12 cellular contexts compared by ENCODE assay signal in the genomic region with DNA sequence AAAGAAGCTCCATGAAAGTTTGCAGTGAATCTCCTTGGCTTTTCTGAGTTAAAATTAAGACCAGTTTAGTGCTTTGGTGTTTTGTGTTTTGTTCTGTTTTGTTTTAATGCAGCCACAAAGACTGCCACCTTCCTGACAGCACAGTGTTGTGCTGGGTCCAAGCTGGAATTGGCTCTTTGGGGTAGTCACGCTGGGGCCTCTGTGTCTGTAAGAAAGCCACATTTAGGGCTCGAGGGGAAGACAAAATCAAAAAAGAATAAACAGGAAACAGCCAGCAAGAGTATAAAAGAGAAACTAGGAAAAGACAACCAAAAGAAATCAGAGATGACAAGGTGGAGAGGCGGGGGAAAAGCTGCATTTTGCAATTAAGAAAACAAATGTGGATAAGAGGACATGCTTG.
DNase-seq lines count a peak whose midpoint lies in the region; ATAC-seq and TF ChIP-seq lines count a peak whose summit lies in the region.
"Had no signal": no experiment of that assay in that cellular context is flagged by ENCODE, and none has a peak within 500 bp of the region (broad histone marks: within the 10 kb centered on the region; RNA-seq: fewer than 3 reads in every experiment).

No MANE protein-coding gene starts in this region.

- peaks cover 65 to 86% (median 84%) of the 10 kb centered on the region in 3 donors for H3K4me1 Mint-ChIP-seq in CD8-positive, alpha-beta memory T cell
- peaks cover 44% of the 10 kb centered on the region for H3K4me1 Mint-ChIP-seq in T-helper 17 cell

- H3K79me2 ChIP-seq in osteoblast (ENCODE audit: insufficient read depth, low read length), result no peaks in the 10 kb centered on the region

- H3K4me3 ChIP-seq in CD8-positive, alpha-beta memory T cell (ENCODE audit: low read length), result no peak overlapping the region
- peak overlapping the region; percentile 11 for H3K4me3 ChIP-seq in osteoblast (ENCODE audit: insufficient read depth, low read length)
- H3K4me3 ChIP-seq: GM12878 had no signal

- CTCF ChIA-PET in CD8-positive, alpha-beta memory T cell (lab: Charles Lee), result no interaction called here

- H3K4me2 ChIP-seq in osteoblast (ENCODE audit: insufficient read depth, low read length), result peak overlapping the region; percentile 56

- peaks cover 21% of the 10 kb centered on the region for H3K4me1 ChIP-seq in CD8-positive, alpha-beta memory T cell (ENCODE audit: insufficient read depth, low read length)
- H3K4me1 ChIP-seq in osteoblast (ENCODE audit: insufficient read depth, low read length), result peaks cover 24% of the 10 kb centered on the region

- H3K36me3 ChIP-seq in CD8-positive, alpha-beta memory T cell (ENCODE audit: insufficient read depth, low read length), result no peaks in the 10 kb centered on the region
- no peaks in the 10 kb centered on the region for H3K36me3 ChIP-seq in osteoblast (ENCODE audit: insufficient read depth, low read length)

- H3K36me3 Mint-ChIP-seq in CD8-positive, alpha-beta memory T cell, result peaks cover 15 to 66% (median 32%) of the 10 kb centered on the region in 3 donors
- H3K36me3 Mint-ChIP-seq in T-helper 17 cell (ENCODE audit: low read depth), result peaks cover 15% of the 10 kb centered on the region

- H4K20me1 ChIP-seq in osteoblast (ENCODE audit: insufficient read depth, low read length), result no peaks in the 10 kb centered on the region

- TF ChIP-seq CTCF in osteoblast (IDR thresholded peaks at IDR 0.05; ENCODE audit: extremely low read depth, low read depth, low read length), result no peak

- H3K27me3 ChIP-seq in CD8-positive, alpha-beta memory T cell (ENCODE audit: insufficient read depth, low read length, poor library complexity, severe bottlenecking), result no peaks in the 10 kb centered on the region
- H3K27me3 ChIP-seq in osteoblast (ENCODE audit: insufficient read depth, low read length), result no peaks in the 10 kb centered on the region

- ATAC-seq in T-helper 17 cell (no peak), HG03175 (IDR thresholded peaks at IDR 0.05; ENCODE audit: unreplicated experiment) (no peak), left colon (no peak)
- ATAC-seq: GM12878, PC-3 had no signal

- peak overlapping the region in 4 of 7 donors; percentile 4 to 62 (median 34) for H3K4me3 Mint-ChIP-seq in CD8-positive, alpha-beta memory T cell
- H3K4me3 Mint-ChIP-seq in T-helper 17 cell, result peak overlapping the region; percentile 55

- intact Hi-C loops in left colon (cut with DNase I, micrococcal nuclease), result no loop called here

- H3K9me3 Mint-ChIP-seq in CD8-positive, alpha-beta memory T cell, result no peaks in the 10 kb centered on the region

- no peak for DNase-seq in CD8-positive, alpha-beta memory T cell
- DNase-seq in T-helper 17 cell (no peak), fibroblast of peridontal ligament (ENCODE audit: extremely low read depth) (peak; percentile 20), osteoblast (ENCODE audit: insufficient read length, low spot score, missing footprints) (no peak), left colon (no peak), SW480 (ENCODE audit: low spot score) (no peak), NCI-H2171 (lab: John Stamatoyannopoulos, UW) (no peak)
- DNase-seq: activated CD4-positive, CD25-positive, alpha-beta regulatory T cell; NCI-H2029; PC-3 had no signal

- peak overlapping the region; percentile 79 for H2AFZ ChIP-seq in osteoblast (ENCODE audit: low read length)

- H3K27ac ChIP-seq in CD8-positive, alpha-beta memory T cell (ENCODE audit: low read depth, low read length), result no peak overlapping the region
- H3K27ac ChIP-seq in osteoblast (ENCODE audit: low read depth, low read length), result peak overlapping the region; percentile 24

- no peaks in the 10 kb centered on the region for H3K27me3 Mint-ChIP-seq in CD8-positive, alpha-beta memory T cell
- H3K27me3 Mint-ChIP-seq in T-helper 17 cell, result no peaks in the 10 kb centered on the region

- POLR2A ChIA-PET in CD8-positive, alpha-beta memory T cell (lab: Charles Lee), result no interaction called here

- peak overlapping the region in 7 of 8 donors; percentile 22 to 97 (median 74) for H3K27ac Mint-ChIP-seq in CD8-positive, alpha-beta memory T cell
- peak overlapping the region; percentile 84 for H3K27ac Mint-ChIP-seq in T-helper 17 cell

- no peaks in the 10 kb centered on the region for H3K9me3 ChIP-seq in CD8-positive, alpha-beta memory T cell (ENCODE audit: low read length)
- no peaks in the 10 kb centered on the region for H3K9me3 ChIP-seq in T-helper 17 cell (ENCODE audit: control insufficient read depth, low read length, poor library complexity, severe bottlenecking)
- H3K9me3 ChIP-seq in osteoblast (ENCODE audit: low read depth, low read length), result no peaks in the 10 kb centered on the region
